In the genomic region with DNA sequence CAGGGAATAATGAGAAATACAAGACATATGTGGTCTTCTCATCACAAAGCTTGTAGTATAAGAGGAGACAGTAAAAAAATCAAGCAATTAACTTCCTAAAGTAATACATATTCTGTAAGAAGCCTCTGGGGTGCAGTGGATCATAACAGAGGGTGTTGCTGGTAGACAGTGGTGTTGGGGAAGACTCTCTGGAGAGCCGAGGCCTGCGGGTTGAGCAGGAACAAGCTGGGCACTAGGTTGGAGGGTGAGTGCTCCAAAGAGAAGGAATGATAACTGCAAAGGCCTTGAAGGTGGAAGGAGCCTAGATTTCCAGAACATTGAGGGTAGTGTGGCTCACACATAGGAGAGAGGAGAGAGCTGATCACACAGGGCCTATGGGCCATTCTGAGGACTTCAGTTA, we compare ENCODE assay signal across 1 cellular context.
TF ChIP-seq lines count a peak whose summit lies in the region.

No MANE protein-coding gene starts in this region.

TF ChIP-seq in SK-N-SH treated with all-trans-retinoic acid at 6 μM for 48 hours, 23 proteins besides CTCF, POLR2A, EP300 and RAD21 (continued from another document):
- no peak for TF ChIP-seq TSHZ2 (CRISPR knock-in tag; IDR thresholded peaks at IDR 0.05)
- no peak for TF ChIP-seq ZNF565 (CRISPR knock-in tag; conservative IDR thresholded peaks at IDR 0.05; ENCODE audit: low read depth)
- no peak for TF ChIP-seq BACH2 (CRISPR knock-in tag; IDR thresholded peaks at IDR 0.05; ENCODE audit: borderline replicate concordance)
- TF ChIP-seq ZNF8 (CRISPR knock-in tag; IDR thresholded peaks at IDR 0.05): no peak
- no peak for TF ChIP-seq ARNTL (CRISPR knock-in tag; IDR thresholded peaks at IDR 0.05; ENCODE audit: borderline replicate concordance, low read depth)
- no peak for TF ChIP-seq RARB (CRISPR knock-in tag; IDR thresholded peaks at IDR 0.05)
TF ChIP-seq in SK-N-SH treated with all-trans-retinoic acid at 6 μM for 48 hours: peak in this region for 0.
